ENCODE assay signal across 1 cellular context in the genomic region with DNA sequence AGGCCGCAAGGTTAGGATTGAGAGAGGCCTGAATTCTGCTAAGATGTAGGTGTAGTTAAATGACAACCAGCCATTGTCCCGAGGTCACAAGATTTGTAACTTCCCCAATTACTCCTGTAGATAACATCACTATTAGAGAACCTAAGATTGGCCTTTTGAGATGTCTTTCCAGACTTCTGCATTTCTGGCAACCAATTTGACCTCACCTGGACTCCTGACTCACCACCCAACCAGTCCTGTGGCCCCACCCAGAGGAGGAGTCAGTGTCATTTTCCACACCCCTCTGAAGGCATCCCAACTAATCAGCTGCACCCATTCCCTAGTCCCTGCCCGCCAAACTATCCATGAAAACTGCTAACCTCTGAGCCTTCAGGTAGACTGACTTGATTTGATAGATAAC.
TF ChIP-seq lines count a peak whose summit lies in the region.

No MANE protein-coding gene starts in this region.

TF ChIP-seq in K562, 482 proteins besides CTCF, POLR2A, EP300 and RAD21 (continued from another document):
- TF ChIP-seq, protein P1, sequence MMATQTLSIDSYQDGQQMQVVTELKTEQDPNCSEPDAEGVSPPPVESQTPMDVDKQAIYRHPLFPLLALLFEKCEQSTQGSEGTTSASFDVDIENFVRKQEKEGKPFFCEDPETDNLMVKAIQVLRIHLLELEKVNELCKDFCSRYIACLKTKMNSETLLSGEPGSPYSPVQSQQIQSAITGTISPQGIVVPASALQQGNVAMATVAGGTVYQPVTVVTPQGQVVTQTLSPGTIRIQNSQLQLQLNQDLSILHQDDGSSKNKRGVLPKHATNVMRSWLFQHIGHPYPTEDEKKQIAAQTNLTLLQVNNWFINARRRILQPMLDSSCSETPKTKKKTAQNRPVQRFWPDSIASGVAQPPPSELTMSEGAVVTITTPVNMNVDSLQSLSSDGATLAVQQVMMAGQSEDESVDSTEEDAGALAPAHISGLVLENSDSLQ (IDR thresholded peaks at IDR 0.05), result peak; percentile 71; the same call in 1 of the 2 replicates
- TF ChIP-seq ZNF696 (CRISPR knock-in tag; conservative IDR thresholded peaks at IDR 0.05) (no peak), ZNF507 (tag; conservative IDR thresholded peaks at IDR 0.05) (no peak)
